1 cellular context compared by ENCODE assay signal in genomic region chr22:39574779-39575551, GRCh38.
TF ChIP-seq lines count a peak whose summit lies in the region.

No MANE protein-coding gene starts in this region.

TF ChIP-seq in HCT116, 20 proteins besides CTCF, POLR2A, EP300 and RAD21 (continued from another document):
- TF ChIP-seq REST (IDR thresholded peaks at IDR 0.05; ENCODE audit: low read depth) (no peak), SP1 (IDR thresholded peaks at IDR 0.05; ENCODE audit: low read depth) (peak; percentile 74), CBX3 (IDR thresholded peaks at IDR 0.05; ENCODE audit: low read depth) (no peak; the same call in 1 of the 2 replicates), EZH2phosphoT487 (IDR thresholded peaks at IDR 0.05; ENCODE audit: borderline replicate concordance) (no peak), FOSL1 (IDR thresholded peaks at IDR 0.05; ENCODE audit: low read depth) (peak; percentile 97), EZH2 (IDR thresholded peaks at IDR 0.05) (no peak), ZBTB33 (IDR thresholded peaks at IDR 0.05; ENCODE audit: extremely low read depth, insufficient replicate concordance, low read length) (no peak), JUND (IDR thresholded peaks at IDR 0.05) (peak; percentile 94), TCF7L2 (IDR thresholded peaks at IDR 0.05; ENCODE audit: borderline replicate concordance, extremely low read depth, insufficient read depth, insufficient read length) (peak; percentile 91), ZFX (IDR thresholded peaks at IDR 0.05) (no peak), EGR1 (IDR thresholded peaks at IDR 0.05; ENCODE audit: low read depth) (no peak), MAX (IDR thresholded peaks at IDR 0.05) (0 out of 2 replicates have a peak, but pooled peaks have one; percentile 36), CEBPB (IDR thresholded peaks at IDR 0.05; ENCODE audit: low read depth) (no peak), ELF1 (IDR thresholded peaks at IDR 0.05; ENCODE audit: borderline replicate concordance, low read depth) (no peak), POLR2AphosphoS5 (IDR thresholded peaks at IDR 0.05; ENCODE audit: low read depth, low read length) (peak; percentile 54), SRF (IDR thresholded peaks at IDR 0.05; ENCODE audit: low read depth) (no peak)
